In genomic region chr5:145833616-145834200, GRCh38 we compare ENCODE assay signal across 17 cellular contexts. TPM values are rescaled to one million over a fixed set of nuclear protein-coding genes. Genes with fewer than 3 reads are reported as not detected.
A peak's percentile ranks its signal among the peaks of the same experiment; 100 is the strongest.
DNase-seq lines count a peak whose midpoint lies in the region; ATAC-seq and TF ChIP-seq lines count a peak whose summit lies in the region.
"Had no signal": no experiment of that assay in that cellular context is flagged by ENCODE, and none has a peak within 500 bp of the region (broad histone marks: within the 10 kb centered on the region; RNA-seq: fewer than 3 reads in every experiment).

No MANE protein-coding gene starts in this region.

- ATAC-seq in T-cell (replicated peaks in 1 of 4) (no peak), mucosa of descending colon (no peak), HG03457 (IDR thresholded peaks at IDR 0.05; ENCODE audit: unreplicated experiment) (no peak)
- ATAC-seq: lower lobe of right lung had no signal

- no TSS peak for BruUV-seq in MCF 10A (replicated peaks; lab: Mats Ljungman, UMichigan)

- peaks cover 0 to 9% of the 10 kb centered on the region in 2 donors for H3K4me1 ChIP-seq in breast epithelium
- peaks cover 13% of the 10 kb centered on the region for H3K4me1 ChIP-seq in mucosa of descending colon (ENCODE audit: low read depth)
- peaks cover 0 to 54% (median 28%) of the 10 kb centered on the region in 4 donors for H3K4me1 ChIP-seq in transverse colon
- H3K4me1 ChIP-seq: SJCRH30 had no signal

- H3K27ac Mint-ChIP-seq in MCF 10A (ENCODE audit: low read depth, unreplicated experiment) (no peak overlapping the region), T-cell (no peak overlapping the region)

- TF ChIP-seq POLR2A in breast epithelium (IDR thresholded peaks at IDR 0.05) (no peak), transverse colon (IDR thresholded peaks at IDR 0.05) (no peak)

- TF ChIP-seq CTCF in MCF 10A (IDR thresholded peaks at IDR 0.05; ENCODE audit: unreplicated experiment) (no peak), breast epithelium (IDR thresholded peaks at IDR 0.05) (no peak), mucosa of descending colon (IDR thresholded peaks at IDR 0.05) (no peak), transverse colon (IDR thresholded peaks at IDR 0.05) (no peak)

- H3K27me3 Mint-ChIP-seq in MCF 10A (ENCODE audit: insufficient read depth, unreplicated experiment) (no peaks in the 10 kb centered on the region), T-cell (peaks cover 9 to 12% of the 10 kb centered on the region in 2 donors)

- H3K9me3 ChIP-seq in breast epithelium (no peaks in the 10 kb centered on the region), mucosa of descending colon (no peaks in the 10 kb centered on the region), transverse colon (no peaks in the 10 kb centered on the region)
- H3K9me3 ChIP-seq: lower lobe of right lung, pancreas, SJCRH30, thyroid gland had no signal

- DNase-seq in MCF 10A (ENCODE audit: unreplicated experiment) (no peak), breast epithelium (ENCODE audit: low spot score in 2 of 2) (no peak), T-cell (no peak), mucosa of descending colon (no peak), transverse colon (no peak), SKM-1 treated with dmso at 0.1 percent for 144 hours (lab: John Stamatoyannopoulos, UW; ENCODE audit: unreplicated experiment) (no peak), DMS79 treated with DMSO at 0.1 percent for 48 hours (lab: John Stamatoyannopoulos, UW) (no peak)
- DNase-seq: effector CD4-positive, alpha-beta T cell; lower lobe of right lung; NCI-H1417; pancreas; SJCRH30; stimulated activated CD4-positive, alpha-beta T cell treated with anti-CD3 and anti-CD28 coated beads, Interleukin-15, amount 100 ng/mL, for 24 hours; thyroid gland; WERI-Rb-1 had no signal

- peak overlapping the region; percentile 73 for H3K4me3 Mint-ChIP-seq in MCF 10A (ENCODE audit: unreplicated experiment)
- H3K4me3 Mint-ChIP-seq in T-cell, result peak overlapping the region; percentile 25 to 68 (median 32)

- CTCF ChIA-PET in MCF 10A (lab: Yijun Ruan, JAX) (interaction anchor here (0.7 to 2.8 kb wide), 9 partner anchors 8 to 460 kb away, joined by 3 to 33 read pairs (median 8); no protein-coding TSS in a partner anchor), T-cell (lab: Charles Lee) (no interaction called here)

- POLR2A ChIA-PET in MCF 10A (lab: Yijun Ruan, JAX), result interaction anchor here (0.6 to 2.4 kb wide), 4 partner anchors 14 to 105 kb away, joined by 3 to 16 read pairs (median 12); partner anchors contain the start of gene SH3RF2
- POLR2A ChIA-PET in T-cell (lab: Charles Lee), result no interaction called here

- H3K4me1 Mint-ChIP-seq in MCF 10A (ENCODE audit: insufficient read depth, unreplicated experiment) (peaks cover 45% of the 10 kb centered on the region), T-cell (peaks cover 21 to 23% (median 22%) of the 10 kb centered on the region in 3 donors)

- H3K27ac ChIP-seq in breast epithelium, result no peak overlapping the region
- peak overlapping the region; percentile 86 to 90 (median 88) for H3K27ac ChIP-seq in transverse colon
- H3K27ac ChIP-seq: lower lobe of right lung, SJCRH30, WERI-Rb-1 had no signal

- H3K9me3 Mint-ChIP-seq in MCF 10A (ENCODE audit: unreplicated experiment) (no peaks in the 10 kb centered on the region), T-cell (no peaks in the 10 kb centered on the region)

- H3K36me3 ChIP-seq in breast epithelium (no peaks in the 10 kb centered on the region), mucosa of descending colon (ENCODE audit: low read depth) (no peaks in the 10 kb centered on the region), transverse colon (no peaks in the 10 kb centered on the region)
- H3K36me3 ChIP-seq: lower lobe of right lung, pancreas, SJCRH30, thyroid gland, WERI-Rb-1 had no signal

- in situ Hi-C loops in transverse colon (cut with MboI; ENCODE audit: low pct_ligation_motif_present in 1 of 4, low pct_unique_long_range_greater_than_20kb in 1 of 4, low sequenced_read_pairs in 3 of 4), result loop anchor here in 1 of 4 donors (25.0 kb wide), 1 partner anchor 1621 kb away; no protein-coding TSS in a partner anchor

- peak overlapping the region in 1 of 3 donors; percentile 85 for H3K4me3 ChIP-seq in breast epithelium
- peak overlapping the region; percentile 55 for H3K4me3 ChIP-seq in mucosa of descending colon
- peak overlapping the region in 3 of 4 donors; percentile 58 to 73 (median 72) for H3K4me3 ChIP-seq in transverse colon
- H3K4me3 ChIP-seq: SJCRH30 had no signal

- H3K27me3 ChIP-seq in breast epithelium (no peaks in the 10 kb centered on the region), transverse colon (no peaks in the 10 kb centered on the region)
- H3K27me3 ChIP-seq: pancreas, SJCRH30, thyroid gland had no signal

- no peak for TF ChIP-seq EP300 in transverse colon (IDR thresholded peaks at IDR 0.05; ENCODE audit: low read depth)

- H3K36me3 Mint-ChIP-seq in MCF 10A (ENCODE audit: insufficient read depth, unreplicated experiment) (no peaks in the 10 kb centered on the region), T-cell (no peaks in the 10 kb centered on the region)

- intact Hi-C loops in MCF 10A (cut with micrococcal nuclease), result loop anchor here (2.0 kb wide), 2 partner anchors 55 to 215 kb away; no protein-coding TSS in a partner anchor
- intact Hi-C loops in breast epithelium (cut with DNase I; ENCODE audit: low total_unique reads), result no loop called here
- intact Hi-C loops in mucosa of descending colon (cut with DNase I, micrococcal nuclease), result no loop called here
- intact Hi-C loops in transverse colon (cut with DNase I; ENCODE audit: low total_unique reads), result no loop called here

- 51 to 63% methylated on average over 9 to 10 of the region's 10 CpGs for WGBS in transverse colon (ENCODE audit: low coverage in 1 of 2), 2 donors

RNA-seq across cellular contexts. Expression of gene PRELID2, which starts 1.4 kb away (rescaled TPM):
- total RNA-seq in MCF 10A (2022), result 11.4 and 11.7 TPM in 2 replicates
- total RNA-seq in breast epithelium, result 10 to 100 TPM; 15.5 to 24.6 (median 23.1) TPM
- total RNA-seq in T-cell, result 1 to 10 TPM in 2 of 5 donors, under 1 TPM in 3; 0.23 to 1.9 (median 0.69) TPM
- 100 to 1,000 TPM in 1 of 3 donors, 10 to 100 TPM in 2; 60.0 to 151 (median 77.9) TPM for total RNA-seq in mucosa of descending colon
- 100 to 1,000 TPM in 2 of 4 donors, 10 to 100 TPM in 2; 23.9 to 143 (median 106) TPM for total RNA-seq in transverse colon

RNA-seq across cellular contexts. Expression of gene GRXCR2, which starts 39.1 kb away (rescaled TPM):
- total RNA-seq in MCF 10A (2022), result not detected in 2 replicates
- total RNA-seq in breast epithelium, result under 1 TPM in 1 of 3 donors, not detected in 2; 0.29 TPM
- total RNA-seq in T-cell, result not detected
- not detected for total RNA-seq in mucosa of descending colon
- not detected for total RNA-seq in transverse colon
- total RNA-seq: Daoy, lower lobe of right lung, SJCRH30 had no signal

Comparison
In these comparisons a context has a peak if more than half of its experiments do, and no peak if none do; other contexts are left out.
1. H3K27ac ChIP-seq: peak in transverse colon (4 of 4); none in breast epithelium (0 of 2).